ENCODE assay signal across 8 cellular contexts in the genomic region with DNA sequence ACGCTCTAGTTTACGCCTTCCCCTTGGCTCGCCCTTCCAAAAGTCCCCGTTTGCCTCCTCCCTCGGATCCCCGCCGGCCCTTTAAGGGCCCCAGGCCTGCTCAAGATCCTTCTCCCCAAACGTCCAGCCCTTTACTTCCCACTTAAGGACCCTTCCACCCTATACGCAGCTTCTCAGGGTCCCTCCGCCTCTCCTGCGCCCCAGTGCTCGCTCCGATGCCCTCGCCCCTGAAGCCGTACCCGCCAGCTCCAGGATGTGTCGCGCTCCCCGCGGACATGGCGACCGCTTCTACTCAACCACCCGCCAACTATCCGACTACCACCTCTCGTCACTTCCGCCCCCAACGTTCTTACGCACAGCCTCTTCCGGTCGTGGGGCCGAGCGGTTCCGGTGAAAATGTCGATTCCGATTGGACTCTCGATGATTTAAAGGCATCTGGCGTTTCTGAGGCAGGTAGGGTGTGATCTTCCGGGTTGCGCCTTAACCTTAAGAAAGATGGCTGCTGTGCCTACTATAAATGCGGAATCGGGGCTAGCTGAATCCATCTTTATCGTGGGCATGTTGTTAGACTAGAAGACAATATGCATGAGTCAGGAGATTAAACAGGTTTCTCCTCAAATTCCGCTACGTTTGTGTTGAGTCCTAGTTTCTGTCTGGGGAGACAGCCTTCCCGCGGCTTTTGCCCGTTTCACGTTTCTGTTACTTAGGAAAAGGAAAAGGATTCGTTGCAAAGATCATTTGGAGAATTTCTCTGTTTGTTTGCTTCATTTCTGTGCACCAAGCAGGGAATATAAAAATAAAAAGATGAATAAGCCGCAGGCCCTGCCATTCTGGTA. TPM values are rescaled to one million over a fixed set of nuclear protein-coding genes. Genes with fewer than 3 reads are reported as not detected.
A peak's percentile ranks its signal among the peaks of the same experiment; 100 is the strongest.
DNase-seq lines count a peak whose midpoint lies in the region; ATAC-seq, FAIRE-seq and TF ChIP-seq lines count a peak whose summit lies in the region.

A gene (minus strand): TSS at position 317 of the 836 bp plus-strand sequence. CDS start 40 bp downstream, at position 277.

- no peaks in the 10 kb centered on the region for H3K27me3 ChIP-seq in DOHH2 (ENCODE audit: control insufficient read depth, low read length)

- H3K9me2 ChIP-seq in DOHH2 (replicated peaks; ENCODE audit: control insufficient read depth, low read length), result no peaks in the 10 kb centered on the region

- TF ChIP-seq CTCF in DOHH2 (IDR thresholded peaks at IDR 0.05; ENCODE audit: low read depth, low read length, poor library complexity, severe bottlenecking), result peak; percentile 17

- FAIRE-seq in RCC 7860 (lab: Jason Lieb, UNC), result peak; percentile 91

- H3K9me3 ChIP-seq in DOHH2 (ENCODE audit: control insufficient read depth, insufficient read depth, low read length) (no peaks in the 10 kb centered on the region), KOPT-K1 (ENCODE audit: insufficient read depth, low read length, poor library complexity, severe bottlenecking) (no peaks in the 10 kb centered on the region)

- no peaks in the 10 kb centered on the region for H3K27me3 Mint-ChIP-seq in activated T-cell treated with anti-CD3 and anti-CD28 coated beads, Interleukin-2, amount 50 U/mL, for 72 hours (ENCODE audit: low read depth)
- H3K27me3 Mint-ChIP-seq in naive B cell, result no peaks in the 10 kb centered on the region
- no peaks in the 10 kb centered on the region for H3K27me3 Mint-ChIP-seq in stimulated activated naive B cell treated with anti-CD40 and anti-IgM and Interleukin-4, amounts not matched to agents 10 μg/mL and 1 μg/mL and 100 μg/mL, for 72 hours

- H3K27ac ChIP-seq in DOHH2 (ENCODE audit: low read depth, low read length) (peak within 1 kb of the TSS; percentile 58), KOPT-K1 (ENCODE audit: low read depth, low read length, poor library complexity, severe bottlenecking) (peak within 1 kb of the TSS; percentile 92)

- peaks cover 2 to 20% of the 10 kb centered on the region in 2 donors for H3K36me3 Mint-ChIP-seq in activated T-cell treated with anti-CD3 and anti-CD28 coated beads, Interleukin-2, amount 50 U/mL, for 72 hours (ENCODE audit: insufficient read depth in 2 of 2)
- no peaks in the 10 kb centered on the region for H3K36me3 Mint-ChIP-seq in naive B cell
- peaks cover 13 to 14% of the 10 kb centered on the region in 2 donors for H3K36me3 Mint-ChIP-seq in stimulated activated naive B cell treated with anti-CD40 and anti-IgM and Interleukin-4, amounts not matched to agents 10 μg/mL and 1 μg/mL and 100 μg/mL, for 72 hours

- DNase-seq in RCC 7860 (ENCODE audit: low spot score) (peak; percentile 95), fibroblast of gingiva (ENCODE audit: low read depth) (peak; percentile 98), naive B cell (peak; percentile 96)
- peak; percentile 94 to 96 for DNase-seq in activated T-cell treated with anti-CD3 and anti-CD28 coated beads, Interleukin-2, amount 50 U/mL, for 72 hours
- peak; percentile 94 for DNase-seq in stimulated activated naive B cell treated with anti-CD40 and anti-IgM and Interleukin-4, amounts not matched to agents 10 μg/mL and 1 μg/mL and 100 μg/mL, for 72 hours

- ATAC-seq in GM21786 (IDR thresholded peaks at IDR 0.05; ENCODE audit: unreplicated experiment) (peak; percentile 93), naive B cell (ENCODE audit: low read depth in 2 of 2) (peak; percentile 90 to 92)
- peak; percentile 95 to 96 for ATAC-seq in activated T-cell treated with anti-CD3 and anti-CD28 coated beads, Interleukin-2, amount 50 U/mL, for 72 hours (replicated peaks in 1 of 2)
- peak; percentile 94 to 96 for ATAC-seq in stimulated activated naive B cell treated with anti-CD40 and anti-IgM and Interleukin-4, amounts not matched to agents 10 μg/mL and 1 μg/mL and 100 μg/mL, for 72 hours (replicated peaks)

- peaks cover 49% of the 10 kb centered on the region for H3K4me1 ChIP-seq in DOHH2 (ENCODE audit: control insufficient read depth, low read length)

- no peak within 1 kb of the TSS for H3K4me3 Mint-ChIP-seq in activated T-cell treated with anti-CD3 and anti-CD28 coated beads, Interleukin-2, amount 50 U/mL, for 72 hours
- peak within 1 kb of the TSS in 1 of 8 donors; percentile 9 for H3K4me3 Mint-ChIP-seq in naive B cell
- H3K4me3 Mint-ChIP-seq in stimulated activated naive B cell treated with anti-CD40 and anti-IgM and Interleukin-4, amounts not matched to agents 10 μg/mL and 1 μg/mL and 100 μg/mL, for 72 hours, result peak within 1 kb of the TSS in 1 of 2 donors; percentile 65

- peaks cover 17% of the 10 kb centered on the region for H4K20me1 ChIP-seq in DOHH2 (ENCODE audit: control insufficient read depth, insufficient read depth, low read depth, low read length)

- peaks cover 53% of the 10 kb centered on the region for H3K79me2 ChIP-seq in DOHH2 (ENCODE audit: control insufficient read depth, low read length)

- peaks cover 58% of the 10 kb centered on the region for H3K4me1 Mint-ChIP-seq in activated T-cell treated with anti-CD3 and anti-CD28 coated beads, Interleukin-2, amount 50 U/mL, for 72 hours (ENCODE audit: low read depth)
- peaks cover 13 to 33% (median 22%) of the 10 kb centered on the region in 3 donors for H3K4me1 Mint-ChIP-seq in naive B cell
- H3K4me1 Mint-ChIP-seq in stimulated activated naive B cell treated with anti-CD40 and anti-IgM and Interleukin-4, amounts not matched to agents 10 μg/mL and 1 μg/mL and 100 μg/mL, for 72 hours, result peaks cover 8 to 45% of the 10 kb centered on the region in 2 donors

- H3K4me3 ChIP-seq in DOHH2 (ENCODE audit: low read length), result peak within 1 kb of the TSS; percentile 83

- H3K36me3 ChIP-seq in DOHH2 (ENCODE audit: control insufficient read depth, low read length), result peaks cover 47% of the 10 kb centered on the region
- peaks cover 42% of the 10 kb centered on the region for H3K36me3 ChIP-seq in KOPT-K1 (ENCODE audit: insufficient read depth, low read length)

- H3K9me3 Mint-ChIP-seq in activated T-cell treated with anti-CD3 and anti-CD28 coated beads, Interleukin-2, amount 50 U/mL, for 72 hours, result no peaks in the 10 kb centered on the region
- H3K9me3 Mint-ChIP-seq in naive B cell, result no peaks in the 10 kb centered on the region
- H3K9me3 Mint-ChIP-seq in stimulated activated naive B cell treated with anti-CD40 and anti-IgM and Interleukin-4, amounts not matched to agents 10 μg/mL and 1 μg/mL and 100 μg/mL, for 72 hours, result no peaks in the 10 kb centered on the region

- H3K4me2 ChIP-seq in DOHH2 (ENCODE audit: low read length), result peak within 1 kb of the TSS; percentile 83

- H3F3A ChIP-seq in DOHH2 (ENCODE audit: control insufficient read depth, insufficient read depth), result peaks cover 11% of the 10 kb centered on the region

- no peak within 1 kb of the TSS for H3K27ac Mint-ChIP-seq in activated T-cell treated with anti-CD3 and anti-CD28 coated beads, Interleukin-2, amount 50 U/mL, for 72 hours
- peak within 1 kb of the TSS in 3 of 6 donors; percentile 52 to 86 (median 66) for H3K27ac Mint-ChIP-seq in naive B cell
- no peak within 1 kb of the TSS for H3K27ac Mint-ChIP-seq in stimulated activated naive B cell treated with anti-CD40 and anti-IgM and Interleukin-4, amounts not matched to agents 10 μg/mL and 1 μg/mL and 100 μg/mL, for 72 hours

RNA-seq across cellular contexts. Expression of the gene that starts here (rescaled TPM):
- total RNA-seq in activated T-cell treated with anti-CD3 and anti-CD28 coated beads, Interleukin-2, amount 50 U/mL, for 72 hours, result 10 to 100 TPM; 93.3 to 98.7 TPM
- polyA plus RNA-seq in naive B cell (ENCODE audit: low read depth in 6 of 6), result 10 to 100 TPM in 1 of 6 donors, 1 to 10 TPM in 5; 5.5 to 10.7 (median 7.2) TPM

Comparison
In these comparisons a context has a peak if more than half of its experiments do, and no peak if none do; other contexts are left out.
1. Peak in every context shown above with its lines: DNase-seq, ATAC-seq, H3K4me3 ChIP-seq and H3K27ac ChIP-seq.